ENCODE assay signal across 2 cellular contexts in genomic region chr11:45930031-45930794, GRCh38.
TF ChIP-seq lines count a peak whose summit lies in the region.

No MANE protein-coding gene starts in this region.

TF ChIP-seq in K562, 482 proteins besides CTCF, POLR2A, EP300 and RAD21 (continues in another document):
- no peak for TF ChIP-seq TEAD1 (CRISPR knock-in tag; IDR thresholded peaks at IDR 0.05)
- TF ChIP-seq KLF10 (CRISPR knock-in tag; IDR thresholded peaks at IDR 0.05): no peak
- TF ChIP-seq ZNF165 (CRISPR knock-in tag; IDR thresholded peaks at IDR 0.05; ENCODE audit: borderline replicate concordance): no peak
- TF ChIP-seq SMARCA5 (IDR thresholded peaks at IDR 0.05): no peak
- no peak for TF ChIP-seq HDAC1 (IDR thresholded peaks at IDR 0.05)
- TF ChIP-seq ARID4B (CRISPR knock-in tag; IDR thresholded peaks at IDR 0.05): no peak
- no peak for TF ChIP-seq KDM2B (CRISPR knock-in tag; IDR thresholded peaks at IDR 0.05)
- no peak for TF ChIP-seq ZNF655 (CRISPR knock-in tag; IDR thresholded peaks at IDR 0.05)
- TF ChIP-seq POLR2G (IDR thresholded peaks at IDR 0.05; ENCODE audit: low read depth, low read length): peak; percentile 49
- TF ChIP-seq NR3C1 (CRISPR knock-in tag; IDR thresholded peaks at IDR 0.05): 0 out of 2 replicates have a peak, but pooled peaks have one; percentile 29
- no peak for TF ChIP-seq HINFP (tag; conservative IDR thresholded peaks at IDR 0.05; ENCODE audit: low read depth)
- no peak for TF ChIP-seq ZNF583 (CRISPR knock-in tag; IDR thresholded peaks at IDR 0.05)
- TF ChIP-seq RFX7 (CRISPR knock-in tag; IDR thresholded peaks at IDR 0.05): no peak
- TF ChIP-seq NRF1 (conservative IDR thresholded peaks at IDR 0.05 in 1 of 2, IDR thresholded peaks at IDR 0.05 in 1 of 2): no peak
- no peak for TF ChIP-seq PCBP1 (IDR thresholded peaks at IDR 0.05; ENCODE audit: low read depth, low read length, poor library complexity, severe bottlenecking)
- TF ChIP-seq RBM17 (IDR thresholded peaks at IDR 0.05; ENCODE audit: borderline replicate concordance, low read depth, low read length): no peak
- no peak for TF ChIP-seq GABPA (tag; conservative IDR thresholded peaks at IDR 0.05; ENCODE audit: low read depth)
- TF ChIP-seq TBP (optimal IDR thresholded peaks at IDR 0.05; ENCODE audit: low read depth, low read length): no peak
- TF ChIP-seq ZNF830 (CRISPR knock-in tag; IDR thresholded peaks at IDR 0.05): no peak
- no peak for TF ChIP-seq CREB3 (tag; conservative IDR thresholded peaks at IDR 0.05; ENCODE audit: low read depth)
- TF ChIP-seq KLF1 (tag; IDR thresholded peaks at IDR 0.05): peak; percentile 74; the same call in 1 of the 2 replicates
- TF ChIP-seq TCF7 (IDR thresholded peaks at IDR 0.05; ENCODE audit: borderline replicate concordance): no peak
- no peak for TF ChIP-seq SOX6 (IDR thresholded peaks at IDR 0.05)

TF ChIP-seq in HEK293T, 16 proteins besides CTCF, POLR2A, EP300 and RAD21:
- no peak for TF ChIP-seq HDGF (IDR thresholded peaks at IDR 0.05; ENCODE audit: borderline replicate concordance)
- TF ChIP-seq NFRKB (IDR thresholded peaks at IDR 0.05): no peak
- no peak for TF ChIP-seq FOXM1 (IDR thresholded peaks at IDR 0.05; ENCODE audit: borderline replicate concordance)
- no peak for TF ChIP-seq FOXA1 (IDR thresholded peaks at IDR 0.05)
- no peak for TF ChIP-seq PKNOX1 (IDR thresholded peaks at IDR 0.05)
- TF ChIP-seq TARDBP (IDR thresholded peaks at IDR 0.05): no peak
- TF ChIP-seq CTBP1 (IDR thresholded peaks at IDR 0.05; ENCODE audit: borderline replicate concordance): no peak
- TF ChIP-seq L3MBTL2 (conservative IDR thresholded peaks at IDR 0.05): no peak
- TF ChIP-seq LEF1 (IDR thresholded peaks at IDR 0.05; ENCODE audit: borderline replicate concordance): no peak
- no peak for TF ChIP-seq FOXK2 (IDR thresholded peaks at IDR 0.05)
- TF ChIP-seq ELF4 (IDR thresholded peaks at IDR 0.05): no peak
- no peak for TF ChIP-seq ZNF384 (IDR thresholded peaks at IDR 0.05)
- TF ChIP-seq BHLHE40 (IDR thresholded peaks at IDR 0.05; ENCODE audit: borderline replicate concordance): no peak
- TF ChIP-seq ARNT (IDR thresholded peaks at IDR 0.05): no peak
- no peak for TF ChIP-seq SP1 (IDR thresholded peaks at IDR 0.05)
- TF ChIP-seq SUZ12 (IDR thresholded peaks at IDR 0.05): no peak
